Comparison of ENCODE assay signal across 9 cellular contexts in the genomic region with DNA sequence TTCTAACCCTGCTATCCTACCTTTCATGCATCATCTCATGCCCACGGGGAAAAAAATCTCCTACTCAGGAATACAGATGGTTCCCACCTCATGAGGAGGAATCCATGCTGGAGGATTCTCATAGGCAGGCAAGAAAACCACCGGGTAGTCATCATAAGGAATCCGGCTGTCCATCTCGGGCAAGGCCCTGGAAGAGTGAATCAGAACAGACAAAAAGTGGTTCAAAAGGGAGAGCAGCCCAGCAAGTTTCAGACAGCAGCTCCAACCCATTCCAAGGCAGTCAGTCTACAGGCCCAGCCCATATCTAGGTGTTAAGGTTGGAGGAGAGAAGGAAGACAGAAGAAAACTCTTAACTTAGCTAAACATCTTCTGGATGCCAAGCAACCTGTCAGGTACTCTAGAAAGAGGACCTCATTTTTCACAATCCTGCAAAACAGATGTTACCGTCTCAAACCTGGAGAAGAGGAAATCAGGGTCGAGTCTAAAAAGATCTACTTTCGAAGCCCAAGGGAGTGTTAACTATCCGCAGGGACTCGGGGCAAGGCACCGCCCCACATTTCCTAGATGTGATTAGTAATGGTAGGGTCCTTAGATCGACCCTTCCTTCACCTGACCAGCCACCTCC. TPM values are rescaled to one million over a fixed set of nuclear protein-coding genes. Genes with fewer than 3 reads are reported as not detected.
DNase-seq lines count a peak whose midpoint lies in the region; ATAC-seq and TF ChIP-seq lines count a peak whose summit lies in the region.
"Had no signal": no experiment of that assay in that cellular context is flagged by ENCODE, and none has a peak within 500 bp of the region (broad histone marks: within the 10 kb centered on the region; RNA-seq: fewer than 3 reads in every experiment).

No MANE protein-coding gene starts in this region.

- peaks cover 2% of the 10 kb centered on the region for H3K36me3 Mint-ChIP-seq in neural progenitor cell

- ATAC-seq in HG03520 (IDR thresholded peaks at IDR 0.05; ENCODE audit: unreplicated experiment) = no peak
- no peak for ATAC-seq in HG02938 (IDR thresholded peaks at IDR 0.05; ENCODE audit: unreplicated experiment)

- peaks cover 21% of the 10 kb centered on the region for H3K4me1 Mint-ChIP-seq in neural progenitor cell

- H3K9me3 Mint-ChIP-seq in neural progenitor cell = peaks cover 2% of the 10 kb centered on the region

- H3F3A ChIP-seq in Loucy (ENCODE audit: low read depth) (no peaks in the 10 kb centered on the region), neural progenitor cell (ENCODE audit: low read depth) (no peaks in the 10 kb centered on the region)

- H2AFZ ChIP-seq in Loucy (ENCODE audit: low read length) = peak overlapping the region; percentile 88
- peak overlapping the region; percentile 76 for H2AFZ ChIP-seq in neural progenitor cell (replicated peaks)

- no peaks in the 10 kb centered on the region for H3K9me2 ChIP-seq in Loucy (replicated peaks; ENCODE audit: low read depth, low read length)

- H3K9ac ChIP-seq in Loucy (ENCODE audit: low read depth, low read length, poor library complexity, severe bottlenecking) (peak overlapping the region; percentile 85), neural progenitor cell (peak overlapping the region; percentile 49)

- H3K4me2 ChIP-seq in Loucy (ENCODE audit: low read depth, low read length, poor library complexity, severe bottlenecking) (peak overlapping the region; percentile 90), neural progenitor cell (peak overlapping the region; percentile 92)

- H3K9me3 ChIP-seq in Loucy (ENCODE audit: insufficient read depth, low read depth, low read length) = no peaks in the 10 kb centered on the region
- H3K9me3 ChIP-seq in effector memory CD4-positive, alpha-beta T cell (ENCODE audit: control insufficient read depth, low read length) = no peaks in the 10 kb centered on the region
- no peaks in the 10 kb centered on the region for H3K9me3 ChIP-seq in neural progenitor cell (ENCODE audit: low read depth)

- H3K27ac Mint-ChIP-seq in neural progenitor cell = no peak overlapping the region

- peaks cover 47% of the 10 kb centered on the region for H3K79me2 ChIP-seq in Loucy (ENCODE audit: insufficient read depth, low read length)
- H3K79me2 ChIP-seq in neural progenitor cell (ENCODE audit: low read depth) = peaks cover 45% of the 10 kb centered on the region

- in situ Hi-C loops in G401 (cut with HindIII; ENCODE audit: low sequenced_read_pairs) = no loop called here

- H3K4me1 ChIP-seq in Loucy (ENCODE audit: insufficient read depth, low read length, poor library complexity, severe bottlenecking) = peaks cover 18% of the 10 kb centered on the region
- no peaks in the 10 kb centered on the region for H3K4me1 ChIP-seq in effector memory CD4-positive, alpha-beta T cell (ENCODE audit: control insufficient read depth, insufficient read depth, low read length, poor library complexity, severe bottlenecking)
- H3K4me1 ChIP-seq in neural progenitor cell = no peaks in the 10 kb centered on the region

- no peaks in the 10 kb centered on the region for H3K36me3 ChIP-seq in Loucy (ENCODE audit: insufficient read depth, low read length)
- H3K36me3 ChIP-seq in effector memory CD4-positive, alpha-beta T cell (ENCODE audit: control insufficient read depth, insufficient read depth, low read length) = no peaks in the 10 kb centered on the region
- no peaks in the 10 kb centered on the region for H3K36me3 ChIP-seq in neural progenitor cell

- peak overlapping the region; percentile 51 for H3K27ac ChIP-seq in effector memory CD4-positive, alpha-beta T cell (ENCODE audit: insufficient read depth, low read length, poor library complexity, severe bottlenecking)
- H3K27ac ChIP-seq in neural progenitor cell = no peak overlapping the region

- H3K27me3 Mint-ChIP-seq in neural progenitor cell (ENCODE audit: insufficient read depth, low read depth) = peaks cover 2% of the 10 kb centered on the region

- TF ChIP-seq CTCF in Loucy (conservative IDR thresholded peaks at IDR 0.05; ENCODE audit: low read length) = no peak
- TF ChIP-seq CTCF in neural progenitor cell (IDR thresholded peaks at IDR 0.05) = no peak
- no peak for TF ChIP-seq CTCF in GM10266 (IDR thresholded peaks at IDR 0.05; ENCODE audit: control insufficient read depth, insufficient read depth, low read depth, missing control alignments)

- DNase-seq in G401 (ENCODE audit: low spot score) = peak; percentile 3
- no peak for DNase-seq in effector memory CD4-positive, alpha-beta T cell
- DNase-seq in neural progenitor cell (ENCODE audit: low spot score) = no peak
- no peak for DNase-seq in GM10266 (ENCODE audit: extremely low spot score)
- DNase-seq in COR-L47 (lab: John Stamatoyannopoulos, UW) = no peak

- H3K4me3 Mint-ChIP-seq in neural progenitor cell = peak overlapping the region; percentile 97

- H3K4me3 ChIP-seq in Loucy (ENCODE audit: low read length, poor library complexity, severe bottlenecking) (peak overlapping the region; percentile 94), neural progenitor cell (peak overlapping the region; percentile 84)
- peak overlapping the region; percentile 62 for H3K4me3 ChIP-seq in effector memory CD4-positive, alpha-beta T cell (ENCODE audit: insufficient read depth, low read depth, low read length, poor library complexity, severe bottlenecking)

- H3K27me3 ChIP-seq in Loucy (ENCODE audit: insufficient read depth, low read length, poor library complexity, severe bottlenecking) (no peaks in the 10 kb centered on the region), neural progenitor cell (no peaks in the 10 kb centered on the region)
- no peaks in the 10 kb centered on the region for H3K27me3 ChIP-seq in effector memory CD4-positive, alpha-beta T cell (replicated peaks; ENCODE audit: control insufficient read depth, insufficient read depth, low read length, poor library complexity, severe bottlenecking)

- H4K20me1 ChIP-seq in Loucy (ENCODE audit: insufficient read depth, low read length, poor library complexity, severe bottlenecking) (no peaks in the 10 kb centered on the region), neural progenitor cell (ENCODE audit: low read depth) (no peaks in the 10 kb centered on the region)

RNA-seq across cellular contexts. Expression of a gene that starts 0.4 kb away (rescaled TPM):
- 38.8 and 55.4 TPM in 2 replicates for total RNA-seq in G401 (2014; rRNA removed; shearing (Covaris generic))
- total RNA-seq in neural progenitor cell (ENCODE audit: low replicate concordance) = 27.7 and 34.7 TPM in 2 replicates

RNA-seq across cellular contexts. Expression of a gene that starts 0.6 kb away (rescaled TPM):
- 33.4 and 38.1 TPM in 2 replicates for total RNA-seq in G401 (2014; rRNA removed; shearing (Covaris generic))
- total RNA-seq in neural progenitor cell (ENCODE audit: low replicate concordance) = 63.6 and 77.6 TPM in 2 replicates

RNA-seq across cellular contexts. Expression of a gene that starts 7.3 kb away (rescaled TPM):
- not detected in 2 replicates for total RNA-seq in G401 (2014; rRNA removed; shearing (Covaris generic))
- not detected in 2 replicates for total RNA-seq in neural progenitor cell (ENCODE audit: low replicate concordance)
- total RNA-seq: T-helper 2 cell treated with Interferon-gamma antibody and Interleukin-4, amounts not matched to agents 100 ng/mL and 5 ng/mL, for 36 hours had no signal

RNA-seq across cellular contexts. Expression of a gene that starts 21.1 kb away (rescaled TPM):
- not detected in 2 replicates for total RNA-seq in G401 (2014; rRNA removed; shearing (Covaris generic))
- not detected in 2 replicates for total RNA-seq in neural progenitor cell (ENCODE audit: low replicate concordance)
- total RNA-seq: T-helper 2 cell treated with Interferon-gamma antibody and Interleukin-4, amounts not matched to agents 100 ng/mL and 5 ng/mL, for 36 hours had no signal

RNA-seq across cellular contexts. Expression of a gene that starts 29.3 kb away (rescaled TPM):
- total RNA-seq in G401 (2014; rRNA removed; shearing (Covaris generic)) = 0.20 TPM in 1 of 2 replicates, not detected in the other
- total RNA-seq in neural progenitor cell (ENCODE audit: low replicate concordance) = 0.28 TPM in 1 of 2 replicates, not detected in the other
